9 cellular contexts compared by ENCODE assay signal in genomic region chr22:47512617-47513016, GRCh38.
"Had no signal": no experiment of that assay in that cellular context is flagged by ENCODE, and none has a peak within 500 bp of the region (broad histone marks: within the 10 kb centered on the region; RNA-seq: fewer than 3 reads in every experiment).

No MANE protein-coding gene starts in this region.

- ATAC-seq: GM23338, K562 had no signal

- H3K4me3 ChIP-seq: GM23338, K562 had no signal

- FAIRE-seq: H1, H54, K562 had no signal

- DNase-seq: H9, HCEC 1CT, HFFc6, IMR-90, KG1 had no signal
